In the genomic region with DNA sequence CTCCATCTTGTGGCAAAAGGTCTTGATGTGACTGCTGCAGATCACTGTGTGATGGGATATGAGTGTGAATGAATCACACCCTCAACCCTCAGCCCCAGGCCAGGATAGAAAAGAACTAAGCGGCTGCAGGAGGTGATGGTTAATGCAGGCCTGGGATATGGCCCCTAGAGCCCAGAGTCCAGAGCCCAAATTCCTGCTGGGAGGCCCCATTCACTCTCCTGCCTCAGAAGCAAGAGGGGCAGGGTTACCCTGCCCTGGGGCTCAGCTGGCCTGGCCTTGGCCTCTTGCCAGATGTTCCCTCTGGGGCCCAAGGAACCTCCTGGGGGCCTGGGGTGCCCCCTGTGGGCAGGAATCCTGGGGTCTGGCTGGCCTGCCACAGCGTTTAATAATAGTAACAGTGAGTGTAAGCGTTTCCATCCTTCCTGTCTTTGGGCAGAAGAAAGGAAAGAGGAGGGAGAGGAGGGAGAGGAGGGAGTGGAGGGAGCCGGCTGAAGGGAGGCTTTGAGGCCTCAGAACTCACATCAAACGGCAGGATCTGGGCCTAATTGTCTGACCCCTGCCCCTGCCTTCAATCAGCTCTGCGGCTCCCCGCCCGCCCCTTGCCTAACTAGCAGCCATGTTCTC, we compare ENCODE assay signal across 1 cellular context.
TF ChIP-seq lines count a peak whose summit lies in the region.

No MANE protein-coding gene starts in this region.

TF ChIP-seq in endothelial cell of umbilical vein, 7 proteins besides CTCF, POLR2A, EP300 and RAD21 (continued from another document):
- TF ChIP-seq, protein P1, sequence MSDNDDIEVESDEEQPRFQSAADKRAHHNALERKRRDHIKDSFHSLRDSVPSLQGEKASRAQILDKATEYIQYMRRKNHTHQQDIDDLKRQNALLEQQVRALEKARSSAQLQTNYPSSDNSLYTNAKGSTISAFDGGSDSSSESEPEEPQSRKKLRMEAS (IDR thresholded peaks at IDR 0.05; ENCODE audit: insufficient read depth, insufficient read length), result no peak
- TF ChIP-seq POLR2AphosphoS5 (IDR thresholded peaks at IDR 0.05; ENCODE audit: insufficient read depth, low read depth, low read length) (no peak), GATA2 (IDR thresholded peaks at IDR 0.05; ENCODE audit: insufficient read depth, insufficient read length, low read depth, low read length) (no peak), EZH2 (IDR thresholded peaks at IDR 0.05; ENCODE audit: borderline replicate concordance, low read depth, low read length, severe bottlenecking) (no peak)
TF ChIP-seq in endothelial cell of umbilical vein: peak in this region for 0.
